Comparison of ENCODE assay signal across 25 cellular contexts in genomic region chr5:179615203-179615602, GRCh38. TPM values are rescaled to one million over a fixed set of nuclear protein-coding genes. Genes with fewer than 3 reads are reported as not detected.
DNase-seq lines count a peak whose midpoint lies in the region; ATAC-seq and TF ChIP-seq lines count a peak whose summit lies in the region.
"Had no signal": no experiment of that assay in that cellular context is flagged by ENCODE, and none has a peak within 500 bp of the region (broad histone marks: within the 10 kb centered on the region; RNA-seq: fewer than 3 reads in every experiment).

No MANE protein-coding gene starts in this region.

- peak overlapping the region; percentile 42 for H3K27ac ChIP-seq in CD4-positive, CD25-positive, alpha-beta regulatory T cell (ENCODE audit: insufficient read depth, low read length, poor library complexity, severe bottlenecking)
- H3K27ac ChIP-seq: HL-60, tibial artery had no signal

- intact Hi-C loops in Calu3 (cut with micrococcal nuclease; ENCODE audit: unreplicated experiment) = no loop called here

- peak overlapping the region; percentile 5 for H3K4me3 ChIP-seq in CD4-positive, CD25-positive, alpha-beta regulatory T cell (ENCODE audit: low read depth, low read length)
- H3K4me3 ChIP-seq: tibial artery had no signal

- H3K27me3 ChIP-seq in CD4-positive, CD25-positive, alpha-beta regulatory T cell (ENCODE audit: control insufficient read depth, insufficient read depth, low read length) = no peaks in the 10 kb centered on the region
- H3K27me3 ChIP-seq: tibial artery had no signal

- H3K36me3 Mint-ChIP-seq in CD4-positive, CD25-positive, alpha-beta regulatory T cell = peaks cover 69% of the 10 kb centered on the region
- H3K36me3 Mint-ChIP-seq in Calu3 (ENCODE audit: insufficient read depth, unreplicated experiment) (peaks cover 99% of the 10 kb centered on the region), neural crest cell (ENCODE audit: low read depth) (peaks cover 63% of the 10 kb centered on the region)
- H3K36me3 Mint-ChIP-seq in activated T-helper 17 cell treated with anti-CD3 and anti-CD28 coated beads, Interleukin-2, amount 50 U/mL, for 72 hours (ENCODE audit: low read depth) = peaks cover 99% of the 10 kb centered on the region

- H3K27me3 Mint-ChIP-seq in CD4-positive, CD25-positive, alpha-beta regulatory T cell = no peaks in the 10 kb centered on the region
- H3K27me3 Mint-ChIP-seq in Calu3 (ENCODE audit: unreplicated experiment) (no peaks in the 10 kb centered on the region), neural crest cell (ENCODE audit: low read depth) (peaks cover 49% of the 10 kb centered on the region)
- no peaks in the 10 kb centered on the region for H3K27me3 Mint-ChIP-seq in activated T-helper 17 cell treated with anti-CD3 and anti-CD28 coated beads, Interleukin-2, amount 50 U/mL, for 72 hours
- H3K27me3 Mint-ChIP-seq: activated B cell treated with CpG ODN at 0.5 μM for 24 hours had no signal

- H3K9me3 ChIP-seq in CD4-positive, CD25-positive, alpha-beta regulatory T cell (ENCODE audit: control insufficient read depth in 2 of 2, low read length in 2 of 2) = no peaks in the 10 kb centered on the region
- H3K9me3 ChIP-seq: Caco-2, tibial artery had no signal

- H3K36me3 ChIP-seq in CD4-positive, CD25-positive, alpha-beta regulatory T cell (ENCODE audit: control insufficient read depth, insufficient read depth, low read length) = peaks cover 97% of the 10 kb centered on the region

- BruUV-seq in Calu3 (replicated peaks; lab: Mats Ljungman, UMichigan) = no TSS peak

- H3K4me1 Mint-ChIP-seq in CD4-positive, CD25-positive, alpha-beta regulatory T cell = peaks cover 24 to 77% (median 56%) of the 10 kb centered on the region in 4 donors
- H3K4me1 Mint-ChIP-seq in Calu3 (ENCODE audit: low read depth, unreplicated experiment) (peaks cover 53% of the 10 kb centered on the region), neural crest cell (peaks cover 65% of the 10 kb centered on the region)
- H3K4me1 Mint-ChIP-seq in activated T-helper 17 cell treated with anti-CD3 and anti-CD28 coated beads, Interleukin-2, amount 50 U/mL, for 72 hours = peaks cover 45% of the 10 kb centered on the region

- no peak overlapping the region for H3K27ac Mint-ChIP-seq in CD4-positive, CD25-positive, alpha-beta regulatory T cell
- peak overlapping the region; percentile 73 for H3K27ac Mint-ChIP-seq in Calu3 (ENCODE audit: unreplicated experiment)
- peak overlapping the region; percentile 76 for H3K27ac Mint-ChIP-seq in activated T-helper 17 cell treated with anti-CD3 and anti-CD28 coated beads, Interleukin-2, amount 50 U/mL, for 72 hours
- H3K27ac Mint-ChIP-seq in neural crest cell (ENCODE audit: unreplicated experiment) = no peak overlapping the region
- H3K27ac Mint-ChIP-seq: activated B cell treated with CpG ODN at 0.5 μM for 24 hours had no signal

- no peak for TF ChIP-seq CTCF in Calu3 (IDR thresholded peaks at IDR 0.05; ENCODE audit: unreplicated experiment)
- TF ChIP-seq CTCF in neural crest cell (conservative IDR thresholded peaks at IDR 0.05) = no peak

- H3K4me3 Mint-ChIP-seq in CD4-positive, CD25-positive, alpha-beta regulatory T cell = no peak overlapping the region
- no peak overlapping the region for H3K4me3 Mint-ChIP-seq in Calu3 (ENCODE audit: low read depth, unreplicated experiment)
- no peak overlapping the region for H3K4me3 Mint-ChIP-seq in activated T-helper 17 cell treated with anti-CD3 and anti-CD28 coated beads, Interleukin-2, amount 50 U/mL, for 72 hours
- peak overlapping the region; percentile 82 for H3K4me3 Mint-ChIP-seq in neural crest cell
- H3K4me3 Mint-ChIP-seq: activated B cell treated with CpG ODN at 0.5 μM for 24 hours had no signal

- no peak for ATAC-seq in CD4-positive, CD25-positive, alpha-beta regulatory T cell (ENCODE audit: low read depth in 2 of 2)
- ATAC-seq in activated T-helper 17 cell treated with anti-CD3 and anti-CD28 coated beads, Interleukin-2, amount 50 U/mL, for 72 hours (replicated peaks) = no peak
- ATAC-seq: esophagus mucosa, left ventricle myocardium superior had no signal

- DNase-seq in CD4-positive, CD25-positive, alpha-beta regulatory T cell = no peak
- DNase-seq in Calu3 = no peak
- no peak for DNase-seq in neural crest cell (ENCODE audit: low read depth, low spot score)
- no peak for DNase-seq in Kasumi-1 (lab: John Stamatoyannopoulos, UW)
- no peak for DNase-seq in HCEC 1CT
- DNase-seq in effector CD4-positive, alpha-beta T cell = no peak
- DNase-seq: activated B cell treated with CpG ODN at 0.5 μM for 24 hours; activated CD4-positive, alpha-beta T cell treated with anti-CD3 and anti-CD28 coated beads, Interleukin-2, amount 50 U/mL, for 4 hours; activated CD8-positive, alpha-beta memory T cell treated with anti-CD3 and anti-CD28 coated beads, Interleukin-2, amount 50 U/mL, for 48 hours; activated naive CD4-positive, alpha-beta T cell treated with Interleukin-2 at 50 U/mL for 16 hours; Caco-2; effector memory CD4-positive, alpha-beta T cell; foreskin melanocyte; hypothalamus; left ventricle myocardium superior; midbrain; MM.1S; NCI-H146; NCI-H510A treated with DMSO at 0.1 percent for 48 hours; stimulated activated CD4-positive, alpha-beta T cell treated with anti-CD3 and anti-CD28 coated beads, Interleukin-2, amount 100 ng/mL, for 48 hours; stimulated activated naive CD4-positive, alpha-beta T cell treated with Interleukin-2 at 50 U/mL for 16 hours had no signal

- no peaks in the 10 kb centered on the region for H3K9me3 Mint-ChIP-seq in CD4-positive, CD25-positive, alpha-beta regulatory T cell
- H3K9me3 Mint-ChIP-seq in Calu3 (ENCODE audit: low read depth, unreplicated experiment) (no peaks in the 10 kb centered on the region), neural crest cell (no peaks in the 10 kb centered on the region)
- no peaks in the 10 kb centered on the region for H3K9me3 Mint-ChIP-seq in activated T-helper 17 cell treated with anti-CD3 and anti-CD28 coated beads, Interleukin-2, amount 50 U/mL, for 72 hours
- H3K9me3 Mint-ChIP-seq: activated B cell treated with CpG ODN at 0.5 μM for 24 hours had no signal

- CTCF ChIA-PET in Calu3 (lab: Charles Lee) = no interaction called here

- peaks cover 38% of the 10 kb centered on the region for H3K4me1 ChIP-seq in CD4-positive, CD25-positive, alpha-beta regulatory T cell (ENCODE audit: control insufficient read depth, insufficient read depth, low read length, poor library complexity, severe bottlenecking)

RNA-seq across cellular contexts. Expression of gene HNRNPH1, which starts 8.3 kb away (rescaled TPM):
- total RNA-seq in CD4-positive, CD25-positive, alpha-beta regulatory T cell = 2,049 TPM
- polyA plus RNA-seq in CD4-positive, CD25-positive, alpha-beta regulatory T cell = 100 to 1,000 TPM; 102 to 155 (median 130) TPM
- total RNA-seq in Calu3 (2022) = 765 and 870 TPM in 2 replicates
- 100 to 1,000 TPM; 761 to 957 TPM for total RNA-seq in activated T-helper 17 cell treated with anti-CD3 and anti-CD28 coated beads, Interleukin-2, amount 50 U/mL, for 72 hours
- 1,155 and 1,166 TPM in 2 replicates for total RNA-seq in neural crest cell

Comparison
In these comparisons a context has a peak if more than half of its experiments do, and no peak if none do; other contexts are left out.
1. H3K27ac Mint-ChIP-seq: peak in Calu3 (single experiment) and activated T-helper 17 cell treated with anti-CD3 and anti-CD28 coated beads, Interleukin-2, amount 50 U/mL, for 72 hours (single experiment); none in CD4-positive, CD25-positive, alpha-beta regulatory T cell (0 of 3) and neural crest cell (single experiment).